In genomic region chr1:34885405-34886247, GRCh38 we compare ENCODE assay signal across 2 cellular contexts.
TF ChIP-seq lines count a peak whose summit lies in the region.

No MANE protein-coding gene starts in this region.

TF ChIP-seq in GM12878, 131 proteins besides CTCF, POLR2A, EP300 and RAD21:
- no peak for TF ChIP-seq STAT1 (conservative IDR thresholded peaks at IDR 0.05)
- no peak for TF ChIP-seq SIX5 (IDR thresholded peaks at IDR 0.05; ENCODE audit: low read depth, low read length, severe bottlenecking)
- no peak for TF ChIP-seq CHD4 (IDR thresholded peaks at IDR 0.05)
- no peak for TF ChIP-seq GATAD2B (conservative IDR thresholded peaks at IDR 0.05; ENCODE audit: low read depth)
- no peak for TF ChIP-seq PKNOX1 (IDR thresholded peaks at IDR 0.05)
- TF ChIP-seq NFYA (IDR thresholded peaks at IDR 0.05; ENCODE audit: borderline replicate concordance, low read depth, low read length) = no peak
- no peak for TF ChIP-seq DPF2 (IDR thresholded peaks at IDR 0.05)
- TF ChIP-seq NBN (IDR thresholded peaks at IDR 0.05) = no peak
- TF ChIP-seq HSF1 (IDR thresholded peaks at IDR 0.05; ENCODE audit: low read depth, low read length) = no peak
- TF ChIP-seq NR2F1 (conservative IDR thresholded peaks at IDR 0.05) = no peak
- TF ChIP-seq SMC3 (IDR thresholded peaks at IDR 0.05; ENCODE audit: borderline replicate concordance, low read length) = no peak
- no peak for TF ChIP-seq MXI1 (IDR thresholded peaks at IDR 0.05; ENCODE audit: low read depth, low read length)

TF ChIP-seq in HepG2, 621 proteins besides CTCF, POLR2A, EP300 and RAD21:
- no peak for TF ChIP-seq DPF2 (CRISPR knock-in tag; IDR thresholded peaks at IDR 0.05; ENCODE audit: borderline replicate concordance, low read depth)
- TF ChIP-seq MAFK (conservative IDR thresholded peaks at IDR 0.05 in 1 of 2, IDR thresholded peaks at IDR 0.05 in 1 of 2; ENCODE audit: low read length in 2 of 2) = no peak
- TF ChIP-seq GZF1 (CRISPR knock-in tag; IDR thresholded peaks at IDR 0.05) = no peak
- peak; percentile 55; the same call in 1 of the 2 replicates for TF ChIP-seq DNMT1 (CRISPR knock-in tag; IDR thresholded peaks at IDR 0.05)
- TF ChIP-seq ZBTB38 (CRISPR knock-in tag; IDR thresholded peaks at IDR 0.05) = 0 out of 2 replicates have a peak, but pooled peaks have one; percentile 18
- TF ChIP-seq MATR3 (CRISPR knock-in tag; IDR thresholded peaks at IDR 0.05) = no peak
- no peak for TF ChIP-seq ZNF33A (CRISPR knock-in tag; IDR thresholded peaks at IDR 0.05; ENCODE audit: borderline replicate concordance)
- no peak for TF ChIP-seq MTF2 (CRISPR knock-in tag; IDR thresholded peaks at IDR 0.05; ENCODE audit: borderline replicate concordance)
- no peak for TF ChIP-seq ZNF343 (CRISPR knock-in tag; IDR thresholded peaks at IDR 0.05)
- no peak for TF ChIP-seq RNF2 (conservative IDR thresholded peaks at IDR 0.05; ENCODE audit: low read depth)
- no peak for TF ChIP-seq SALL2 (CRISPR knock-in tag; IDR thresholded peaks at IDR 0.05)
- no peak for TF ChIP-seq RORA (CRISPR knock-in tag; IDR thresholded peaks at IDR 0.05)
- peak; percentile 77; the same call in 1 of the 2 replicates for TF ChIP-seq ZNF777 (CRISPR knock-in tag; IDR thresholded peaks at IDR 0.05)
- no peak for TF ChIP-seq MED8 (CRISPR knock-in tag; IDR thresholded peaks at IDR 0.05; ENCODE audit: insufficient replicate concordance)
- no peak for TF ChIP-seq HIVEP1 (CRISPR knock-in tag; IDR thresholded peaks at IDR 0.05)
- no peak for TF ChIP-seq ZNF766 (CRISPR knock-in tag; IDR thresholded peaks at IDR 0.05; ENCODE audit: borderline replicate concordance)
- no peak for TF ChIP-seq RFX1 (IDR thresholded peaks at IDR 0.05)
- TF ChIP-seq ZNF530 (CRISPR knock-in tag; IDR thresholded peaks at IDR 0.05; ENCODE audit: low read depth) = no peak
- TF ChIP-seq ZFAT (CRISPR knock-in tag; conservative IDR thresholded peaks at IDR 0.05) = no peak
- TF ChIP-seq ZNF550 (CRISPR knock-in tag; IDR thresholded peaks at IDR 0.05; ENCODE audit: borderline replicate concordance) = no peak
- TF ChIP-seq ZNF619 (CRISPR knock-in tag; IDR thresholded peaks at IDR 0.05) = no peak
- no peak for TF ChIP-seq ZBTB33 (CRISPR knock-in tag; IDR thresholded peaks at IDR 0.05)
- TF ChIP-seq TRAFD1 (CRISPR knock-in tag; IDR thresholded peaks at IDR 0.05; ENCODE audit: borderline replicate concordance) = no peak
- no peak for TF ChIP-seq CEBPZ (IDR thresholded peaks at IDR 0.05; ENCODE audit: low read length)
- 0 out of 2 replicates have a peak, but pooled peaks have one; percentile 25 for TF ChIP-seq YEATS4 (CRISPR knock-in tag; IDR thresholded peaks at IDR 0.05; ENCODE audit: borderline replicate concordance)
- TF ChIP-seq ZNF775 (CRISPR knock-in tag; IDR thresholded peaks at IDR 0.05; ENCODE audit: borderline replicate concordance) = no peak
- no peak for TF ChIP-seq LCORL (IDR thresholded peaks at IDR 0.05)
- no peak for TF ChIP-seq LCORL (CRISPR knock-in tag; IDR thresholded peaks at IDR 0.05)
- TF ChIP-seq ZNF784 (CRISPR knock-in tag; IDR thresholded peaks at IDR 0.05; ENCODE audit: borderline replicate concordance) = no peak
- no peak for TF ChIP-seq GMEB2 (CRISPR knock-in tag; IDR thresholded peaks at IDR 0.05; ENCODE audit: low read depth)
- TF ChIP-seq MAX (IDR thresholded peaks at IDR 0.05) = no peak
- no peak for TF ChIP-seq ETV6 (CRISPR knock-in tag; conservative IDR thresholded peaks at IDR 0.05)
- no peak for TF ChIP-seq ZNF841 (CRISPR knock-in tag; IDR thresholded peaks at IDR 0.05; ENCODE audit: borderline replicate concordance)
- no peak for TF ChIP-seq THAP9 (CRISPR knock-in tag; IDR thresholded peaks at IDR 0.05; ENCODE audit: borderline replicate concordance)
- TF ChIP-seq TEAD2 (CRISPR knock-in tag; IDR thresholded peaks at IDR 0.05) = no peak
- no peak for TF ChIP-seq HHEX (CRISPR knock-in tag; IDR thresholded peaks at IDR 0.05)
TF ChIP-seq in HepG2: peak in this region for 4.
